Comparison of ENCODE assay signal across 8 cellular contexts in the genomic region with DNA sequence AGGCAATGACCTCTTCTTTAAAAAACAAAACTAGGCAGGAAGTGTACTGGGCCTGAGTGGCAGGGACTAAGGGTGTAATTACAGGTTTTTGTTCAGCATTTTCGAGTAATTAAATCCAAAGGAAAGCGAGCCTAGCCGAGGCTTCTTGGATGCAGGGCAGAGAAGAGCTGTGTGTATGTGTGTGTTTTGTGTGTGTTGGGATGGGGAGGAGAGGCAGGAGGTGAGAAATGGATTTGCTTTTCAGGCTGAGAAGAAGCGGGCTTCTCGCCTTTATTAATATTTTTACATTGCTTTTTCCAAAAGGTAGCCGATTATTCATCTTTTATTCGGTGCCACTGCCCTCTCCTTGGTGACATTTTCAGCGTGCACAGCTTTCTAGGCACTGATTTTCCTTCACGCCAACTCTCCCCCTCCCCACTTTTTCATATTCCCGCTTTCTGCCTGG. TPM values are rescaled to one million over a fixed set of nuclear protein-coding genes. Genes with fewer than 3 reads are reported as not detected.
DNase-seq lines count a peak whose midpoint lies in the region; ATAC-seq and TF ChIP-seq lines count a peak whose summit lies in the region.

No MANE protein-coding gene starts in this region.

- no peak overlapping the region for H2AFZ ChIP-seq in fibroblast of lung (ENCODE audit: low read length)

- no peaks in the 10 kb centered on the region for H3K9me3 Mint-ChIP-seq in stimulated activated naive CD8-positive, alpha-beta T cell treated with anti-CD3 and anti-CD28 coated beads, Interleukin-15, amount 100 ng/mL, for 72 hours

- H3K79me2 ChIP-seq in fibroblast of lung (ENCODE audit: control insufficient read depth, insufficient read depth, low read length) = no peaks in the 10 kb centered on the region

- no peak overlapping the region for H3K9ac ChIP-seq in fibroblast of lung (ENCODE audit: insufficient read depth, low read length)

- DNase-seq in NCI-H510A treated with DMSO at 0.1 percent for 48 hours (lab: John Stamatoyannopoulos, UW) (peak; percentile 39), NCI-H510A (lab: John Stamatoyannopoulos, UW) (no peak), Panc1 (ENCODE audit: low read depth, low spot score) (no peak), fibroblast of lung (ENCODE audit: low read depth in 2 of 2) (no peak), BE2C (no peak)
- DNase-seq in stimulated activated naive CD8-positive, alpha-beta T cell treated with anti-CD3 and anti-CD28 coated beads, Interleukin-15, amount 100 ng/mL, for 72 hours = no peak

- ATAC-seq in Panc1 = no peak
- no peak for ATAC-seq in stimulated activated naive CD8-positive, alpha-beta T cell treated with anti-CD3 and anti-CD28 coated beads, Interleukin-15, amount 100 ng/mL, for 72 hours
- no peak for ATAC-seq in GM18520 (IDR thresholded peaks at IDR 0.05; ENCODE audit: unreplicated experiment)
- no peak for ATAC-seq in HG02885 (IDR thresholded peaks at IDR 0.05; ENCODE audit: poor library complexity, unreplicated experiment)

- H3K4me2 ChIP-seq in fibroblast of lung (ENCODE audit: extremely low read depth, insufficient read depth, low read length) = no peak overlapping the region

- H3K4me3 ChIP-seq in Panc1 (ENCODE audit: low read depth in 2 of 2, low read length in 2 of 2) (peak overlapping the region in 1 of 2 experiments; percentile 17; a peak in 2 of 4 replicates), fibroblast of lung (replicated peaks in 1 of 4; ENCODE audit: control extremely low read depth in 1 of 4, insufficient read depth in 1 of 4, low read depth in 3 of 4, low read length in 4 of 4) (no peak overlapping the region), BE2C (ENCODE audit: low read depth, low read length) (no peak overlapping the region)

- no peaks in the 10 kb centered on the region for H4K20me1 ChIP-seq in fibroblast of lung (ENCODE audit: control insufficient read depth, extremely low read depth, insufficient read depth, low read length)

- intact Hi-C loops in Panc1 (cut with micrococcal nuclease; ENCODE audit: unreplicated experiment) = no loop called here

- H3K36me3 ChIP-seq in Panc1 (ENCODE audit: control insufficient read depth, insufficient read depth, low read length) (no peaks in the 10 kb centered on the region), fibroblast of lung (ENCODE audit: control insufficient read depth, insufficient read depth, low read length) (no peaks in the 10 kb centered on the region), BE2C (no peaks in the 10 kb centered on the region)

- POLR2A ChIA-PET in Panc1 (lab: Charles Lee) = interaction anchor here (0.9 kb wide), 1 partner anchor 9 kb away, joined by 3 read pairs; no protein-coding TSS in a partner anchor

- H3K4me1 Mint-ChIP-seq in stimulated activated naive CD8-positive, alpha-beta T cell treated with anti-CD3 and anti-CD28 coated beads, Interleukin-15, amount 100 ng/mL, for 72 hours = peaks cover 90% of the 10 kb centered on the region

- H3K27me3 Mint-ChIP-seq in stimulated activated naive CD8-positive, alpha-beta T cell treated with anti-CD3 and anti-CD28 coated beads, Interleukin-15, amount 100 ng/mL, for 72 hours = no peaks in the 10 kb centered on the region

- TF ChIP-seq CTCF in Panc1 (IDR thresholded peaks at IDR 0.05) = no peak
- TF ChIP-seq CTCF in fibroblast of lung (conservative IDR thresholded peaks at IDR 0.05 in 1 of 2, IDR thresholded peaks at IDR 0.05 in 1 of 2; ENCODE audit: low read depth in 1 of 2, low read length in 2 of 2) = no peak
- no peak for TF ChIP-seq CTCF in BE2C (IDR thresholded peaks at IDR 0.05; ENCODE audit: low read depth, low read length)

- H3K9me3 ChIP-seq in Panc1 (ENCODE audit: control insufficient read depth, insufficient read depth, low read depth, low read length) (no peaks in the 10 kb centered on the region), fibroblast of lung (ENCODE audit: control insufficient read depth, insufficient read depth, low read depth, low read length) (no peaks in the 10 kb centered on the region), BE2C (no peaks in the 10 kb centered on the region)

- H3K27ac ChIP-seq in Panc1 (ENCODE audit: low read length) (peak overlapping the region; percentile 99), fibroblast of lung (ENCODE audit: insufficient read depth, low read length) (peak overlapping the region; percentile 98)

- H3K27ac Mint-ChIP-seq in stimulated activated naive CD8-positive, alpha-beta T cell treated with anti-CD3 and anti-CD28 coated beads, Interleukin-15, amount 100 ng/mL, for 72 hours = peak overlapping the region; percentile 84 to 96

- in situ Hi-C loops in Panc1 (cut with HindIII; ENCODE audit: low pct_unique_long_range_greater_than_20kb, low sequenced_read_pairs) = no loop called here

- H3K4me1 ChIP-seq in Panc1 (ENCODE audit: control insufficient read depth, insufficient read depth, low read length) = peaks cover 79% of the 10 kb centered on the region
- H3K4me1 ChIP-seq in fibroblast of lung (ENCODE audit: control insufficient read depth, extremely low read depth, insufficient read depth, low read length) = peaks cover 43% of the 10 kb centered on the region
- H3K4me1 ChIP-seq in BE2C = peaks cover 42% of the 10 kb centered on the region

- peak overlapping the region; percentile 82 to 85 for H3K4me3 Mint-ChIP-seq in stimulated activated naive CD8-positive, alpha-beta T cell treated with anti-CD3 and anti-CD28 coated beads, Interleukin-15, amount 100 ng/mL, for 72 hours

- BruUV-seq in Panc1 (replicated peaks; lab: Mats Ljungman, UMichigan) = no TSS peak

- CTCF ChIA-PET in Panc1 (lab: Charles Lee) = no interaction called here

- H3K27me3 ChIP-seq in Panc1 (ENCODE audit: control insufficient read depth, insufficient read depth, low read length) (no peaks in the 10 kb centered on the region), fibroblast of lung (ENCODE audit: control insufficient read depth, insufficient read depth, low read length) (no peaks in the 10 kb centered on the region), BE2C (no peaks in the 10 kb centered on the region)

RNA-seq across cellular contexts. Expression of a gene that starts 8.9 kb away (rescaled TPM):
- total RNA-seq in Panc1 (2021; ENCODE audit: unreplicated experiment) = 83.3 TPM
- 118 TPM for polyA plus RNA-seq in Panc1 (2012; ENCODE audit: insufficient read length)
- 36.0 and 45.9 TPM in 2 replicates for total RNA-seq in fibroblast of lung
- polyA plus RNA-seq in fibroblast of lung = 9.8 and 13.1 TPM in 2 replicates
- 23.8 and 31.3 TPM in 2 replicates for polyA plus RNA-seq in fibroblast of lung (2012)
- polyA minus RNA-seq in fibroblast of lung (ENCODE audit: low replicate concordance) = 10.8 and 15.9 TPM in 2 replicates
- polyA plus RNA-seq in BE2C (2012; ENCODE audit: insufficient read depth, insufficient read length, low read depth) = 148 TPM
